17 cellular contexts compared by ENCODE assay signal in genomic region chr1:207329469-207329868, GRCh38. TPM values are rescaled to one million over a fixed set of nuclear protein-coding genes. Genes with fewer than 3 reads are reported as not detected.
DNase-seq lines count a peak whose midpoint lies in the region; ATAC-seq and TF ChIP-seq lines count a peak whose summit lies in the region.
"Had no signal": no experiment of that assay in that cellular context is flagged by ENCODE, and none has a peak within 500 bp of the region (broad histone marks: within the 10 kb centered on the region; RNA-seq: fewer than 3 reads in every experiment).

No MANE protein-coding gene starts in this region.

- TF ChIP-seq CTCF in activated B cell treated with CpG ODN at 0.5 μM for 24 hours (IDR thresholded peaks at IDR 0.05) (no peak), ovary (IDR thresholded peaks at IDR 0.05) (no peak)

- H3K27ac Mint-ChIP-seq in stimulated activated naive CD8-positive, alpha-beta T cell treated with anti-CD3 and anti-CD28 coated beads, Interleukin-15, Interleukin-2, amounts not matched to agents 100 ng/mL and 50 ng/mL, for 24 hours, result peak overlapping the region; percentile 49
- H3K27ac Mint-ChIP-seq in activated B cell treated with CpG ODN at 0.5 μM for 24 hours (peak overlapping the region; percentile 63), naive B cell (peak overlapping the region; percentile 78 to 94 (median 87))

- H3K27me3 ChIP-seq in ovary, result no peaks in the 10 kb centered on the region

- H3K4me1 Mint-ChIP-seq in stimulated activated naive CD8-positive, alpha-beta T cell treated with anti-CD3 and anti-CD28 coated beads, Interleukin-15, Interleukin-2, amounts not matched to agents 100 ng/mL and 50 ng/mL, for 24 hours (ENCODE audit: low read depth), result peaks cover 74% of the 10 kb centered on the region
- peaks cover 74% of the 10 kb centered on the region for H3K4me1 Mint-ChIP-seq in activated B cell treated with CpG ODN at 0.5 μM for 24 hours
- H3K4me1 Mint-ChIP-seq in naive B cell, result peaks cover 58 to 75% (median 65%) of the 10 kb centered on the region in 3 donors

- intact Hi-C loops in activated B cell treated with CpG ODN at 0.5 μM for 24 hours (cut with micrococcal nuclease), result no loop called here
- intact Hi-C loops in ovary (cut with DNase I), result no loop called here

- POLR2A ChIA-PET in activated B cell treated with CpG ODN at 0.5 μM for 24 hours (lab: Charles Lee), result interaction anchor here (0.5 to 8.5 kb wide), 3 partner anchors 8 to 403 kb away, joined by 4 to 260 read pairs (median 5); partner anchors contain the start of genes CD55 and CR2

- H3K36me3 ChIP-seq in ovary, result no peaks in the 10 kb centered on the region

- H3K9me3 Mint-ChIP-seq in stimulated activated naive CD8-positive, alpha-beta T cell treated with anti-CD3 and anti-CD28 coated beads, Interleukin-15, Interleukin-2, amounts not matched to agents 100 ng/mL and 50 ng/mL, for 24 hours, result peaks cover 12% of the 10 kb centered on the region
- H3K9me3 Mint-ChIP-seq in activated B cell treated with CpG ODN at 0.5 μM for 24 hours, result peaks cover 7% of the 10 kb centered on the region
- H3K9me3 Mint-ChIP-seq in naive B cell, result peaks cover 0 to 10% (median 7%) of the 10 kb centered on the region in 7 donors

- no peak for TF ChIP-seq EP300 in ovary (IDR thresholded peaks at IDR 0.05)

- no peak overlapping the region for H3K4me3 ChIP-seq in ovary
- H3K4me3 ChIP-seq: HAP-1 had no signal

- CTCF ChIA-PET in activated B cell treated with CpG ODN at 0.5 μM for 24 hours (lab: Charles Lee), result interaction anchor here (1.2 kb wide), 1 partner anchor 8 kb away, joined by 4 read pairs; the partner anchor contains the start of gene CD55

- no peak for ATAC-seq in stimulated activated naive CD8-positive, alpha-beta T cell treated with anti-CD3 and anti-CD28 coated beads, Interleukin-15, Interleukin-2, amounts not matched to agents 100 U/mL and 50 U/mL, for 24 hours
- ATAC-seq in activated B cell treated with CpG ODN at 0.5 μM for 24 hours (ENCODE audit: low read depth) (no peak), naive B cell (ENCODE audit: low read depth in 2 of 2) (peak in 1 of 2 donors; percentile 2), GM21723 (IDR thresholded peaks at IDR 0.05; ENCODE audit: unreplicated experiment) (no peak)

- H3K27me3 Mint-ChIP-seq in stimulated activated naive CD8-positive, alpha-beta T cell treated with anti-CD3 and anti-CD28 coated beads, Interleukin-15, Interleukin-2, amounts not matched to agents 100 ng/mL and 50 ng/mL, for 24 hours, result no peaks in the 10 kb centered on the region
- H3K27me3 Mint-ChIP-seq in activated B cell treated with CpG ODN at 0.5 μM for 24 hours, result no peaks in the 10 kb centered on the region
- H3K27me3 Mint-ChIP-seq in naive B cell, result no peaks in the 10 kb centered on the region

- no peak overlapping the region for H3K4me3 Mint-ChIP-seq in stimulated activated naive CD8-positive, alpha-beta T cell treated with anti-CD3 and anti-CD28 coated beads, Interleukin-15, Interleukin-2, amounts not matched to agents 100 ng/mL and 50 ng/mL, for 24 hours
- H3K4me3 Mint-ChIP-seq in activated B cell treated with CpG ODN at 0.5 μM for 24 hours, result no peak overlapping the region
- peak overlapping the region in 3 of 8 donors; percentile 24 to 65 (median 55) for H3K4me3 Mint-ChIP-seq in naive B cell

- no peak for DNase-seq in stimulated activated naive CD8-positive, alpha-beta T cell treated with anti-CD3 and anti-CD28 coated beads, Interleukin-15, Interleukin-2, amounts not matched to agents 100 U/mL and 50 U/mL, for 24 hours
- DNase-seq in activated B cell treated with CpG ODN at 0.5 μM for 24 hours, result no peak
- no peak for DNase-seq in naive B cell
- no peak for DNase-seq in ovary
- no peak for DNase-seq in UCSD-AML1 (lab: John Stamatoyannopoulos, UW; ENCODE audit: unreplicated experiment)
- DNase-seq: ACHN; CD8-positive, alpha-beta memory T cell; DMS153; EL; IMR-90; NCI-H1436 treated with DMSO at 0.1 percent for 48 hours; NCI-H2081; NCI-H510A treated with DMSO at 0.1 percent for 48 hours; SHP77 treated with DMSO at 0.1 percent for 48 hours had no signal

- H3K36me3 Mint-ChIP-seq in stimulated activated naive CD8-positive, alpha-beta T cell treated with anti-CD3 and anti-CD28 coated beads, Interleukin-15, Interleukin-2, amounts not matched to agents 100 ng/mL and 50 ng/mL, for 24 hours (ENCODE audit: low read depth), result peaks cover 92% of the 10 kb centered on the region
- H3K36me3 Mint-ChIP-seq in activated B cell treated with CpG ODN at 0.5 μM for 24 hours (ENCODE audit: low read depth) (peaks cover 73% of the 10 kb centered on the region), naive B cell (peaks cover 56 to 65% of the 10 kb centered on the region in 2 donors)

- no peak for TF ChIP-seq POLR2A in ovary (IDR thresholded peaks at IDR 0.05)

- no peaks in the 10 kb centered on the region for H3K4me1 ChIP-seq in ovary (ENCODE audit: insufficient read depth)
- H3K4me1 ChIP-seq: HAP-1 had no signal

- 97 to 100% (median 97%) methylated on average over 3 of the region's 3 CpGs for WGBS in ovary, 3 donors

- no peak overlapping the region for H3K27ac ChIP-seq in ovary

- no peaks in the 10 kb centered on the region for H3K9me3 ChIP-seq in ovary

RNA-seq across cellular contexts. Expression of gene CD55, which starts 8.0 kb away (rescaled TPM):
- total RNA-seq in activated B cell treated with CpG ODN at 0.5 μM for 24 hours (90.9 and 91.1 TPM in 2 replicates), ovary (100 to 1,000 TPM in 2 of 7 donors, 10 to 100 TPM in 5; 32.8 to 237 (median 89.7) TPM)
- polyA plus RNA-seq in naive B cell (ENCODE audit: low read depth in 6 of 6) (100 to 1,000 TPM; 232 to 326 (median 293) TPM), ovary (100 to 1,000 TPM in 1 of 2 donors, 10 to 100 TPM in 1; 82.9 to 136 TPM)
